15 cellular contexts compared by ENCODE assay signal in the genomic region with DNA sequence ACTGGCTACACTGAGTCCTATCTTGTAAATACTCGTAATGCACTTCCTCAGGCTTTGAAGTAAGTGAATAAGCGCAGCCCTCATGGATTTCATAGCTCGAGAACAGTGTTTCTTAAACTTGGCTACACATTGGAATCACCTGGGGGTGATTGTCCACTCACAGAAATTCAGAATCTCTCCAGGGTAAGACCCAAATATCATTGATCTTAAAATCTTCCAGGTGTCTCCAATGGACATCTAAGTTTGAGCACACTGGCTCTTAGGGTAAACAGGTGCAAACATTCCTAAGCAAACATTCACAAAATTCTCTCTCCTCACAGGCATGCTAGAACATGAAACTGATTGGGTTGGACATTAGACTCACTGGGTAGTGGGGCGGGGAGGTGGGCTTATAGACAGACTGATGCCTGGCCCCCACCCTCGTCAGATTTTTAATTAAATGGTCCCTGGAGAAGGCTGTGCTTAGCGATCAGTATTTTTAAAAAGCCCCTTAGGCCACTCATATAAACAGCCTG.
DNase-seq lines count a peak whose midpoint lies in the region; ATAC-seq and TF ChIP-seq lines count a peak whose summit lies in the region.
"Had no signal": no experiment of that assay in that cellular context is flagged by ENCODE, and none has a peak within 500 bp of the region (broad histone marks: within the 10 kb centered on the region; RNA-seq: fewer than 3 reads in every experiment).

No MANE protein-coding gene starts in this region.

- no peaks in the 10 kb centered on the region for H3K9me1 ChIP-seq in IMR-90 (ENCODE audit: insufficient read depth, low read length)

- TF ChIP-seq RAD21 in IMR-90 (IDR thresholded peaks at IDR 0.05; ENCODE audit: low read length) = no peak

- H3K27ac ChIP-seq in IMR-90 (ENCODE audit: insufficient read depth, low read length) (no peak overlapping the region), VCaP (peak overlapping the region; percentile 94), epithelial cell of prostate (peak overlapping the region; percentile 95), trophoblast cell (ENCODE audit: low read depth, low read length) (no peak overlapping the region)
- H3K27ac ChIP-seq: BLaER1 treated with 17β-estradiol and CSF1 and Interleukin-3, amounts not matched to agents 10 nM and 100 nM had no signal

- no peak for DNase-seq in IMR-90
- DNase-seq in epithelial cell of prostate (ENCODE audit: low read depth, low spot score) = no peak
- DNase-seq in trophoblast cell = peak in 1 of 2 donors; percentile 12
- no peak for DNase-seq in activated naive CD4-positive, alpha-beta T cell (lab: John Stamatoyannopoulos, UW)
- DNase-seq in NCI-H2171 (lab: John Stamatoyannopoulos, UW) = no peak
- DNase-seq in kidney tubule cell (ENCODE audit: low spot score) = no peak
- DNase-seq: 8988T; Calu3; CD4-positive, alpha-beta T cell; DMS 273 treated with DMSO at 0.1 percent for 48 hours; HCEC 1CT; HFFc6 had no signal

- POLR2A ChIA-PET in IMR-90 (lab: Charles Lee; ENCODE audit: unreplicated experiment) = no interaction called here

- H2BK15ac ChIP-seq in IMR-90 (ENCODE audit: low read depth, low read length) = peak overlapping the region; percentile 55; the same call in 1 of the 3 replicates

- ATAC-seq in IMR-90 (ENCODE audit: low read depth) (no peak), GM21390 (IDR thresholded peaks at IDR 0.05; ENCODE audit: unreplicated experiment) (no peak)

- H3K14ac ChIP-seq in IMR-90 (replicated peaks; ENCODE audit: low read depth, low read length) (no peak overlapping the region), trophoblast cell (ENCODE audit: low read length) (no peak overlapping the region)

- BruUV-seq in IMR-90 (replicated peaks; lab: Mats Ljungman, UMichigan) = no TSS peak

- no peaks in the 10 kb centered on the region for H3K27me3 ChIP-seq in IMR-90 (ENCODE audit: control insufficient read depth, insufficient read depth, low read length)
- no peaks in the 10 kb centered on the region for H3K27me3 ChIP-seq in trophoblast cell (ENCODE audit: insufficient read depth, low read length)
- H3K27me3 ChIP-seq: BLaER1 treated with 17β-estradiol and CSF1 and Interleukin-3, amounts not matched to agents 10 nM and 100 nM had no signal

- H2AFZ ChIP-seq in IMR-90 (replicated peaks; ENCODE audit: low read length, poor library complexity) = no peak overlapping the region
- H2AFZ ChIP-seq in trophoblast cell (ENCODE audit: insufficient read depth, low read length, poor library complexity) = no peak overlapping the region

- in situ Hi-C loops in IMR-90 (cut with MboI; ENCODE audit: low sequenced_read_pairs) = no loop called here

- H3K4me2 ChIP-seq in IMR-90 (ENCODE audit: low read depth, low read length) = no peak overlapping the region
- no peak overlapping the region for H3K4me2 ChIP-seq in trophoblast cell (ENCODE audit: low read length)

- no CpG with 5 or more reads among the region's 6 CpGs for WGBS in IMR-90 (ENCODE audit: extremely low coverage in 2 of 2, insufficient read length in 1 of 2), 2 experiments
- no CpG with 5 or more reads among the region's 6 CpGs for WGBS in trophoblast cell (ENCODE audit: extremely low coverage, insufficient coverage, insufficient read length)

- H3K18ac ChIP-seq in IMR-90 (ENCODE audit: low read depth, low read length) = peak overlapping the region; percentile 40; the same call in 1 of the 2 replicates
- H3K18ac ChIP-seq in trophoblast cell (ENCODE audit: low read length) = no peak overlapping the region

- TF ChIP-seq POLR2A in IMR-90 (IDR thresholded peaks at IDR 0.05; ENCODE audit: low read depth, low read length) = no peak

- H3K9me3 ChIP-seq in IMR-90 (ENCODE audit: control insufficient read depth, insufficient read depth, low read length) = no peaks in the 10 kb centered on the region
- no peaks in the 10 kb centered on the region for H3K9me3 ChIP-seq in trophoblast cell (ENCODE audit: insufficient read depth, low read depth, low read length)

- peaks cover 6% of the 10 kb centered on the region for H3K4me1 ChIP-seq in IMR-90 (ENCODE audit: control insufficient read depth, insufficient read depth, low read length)
- H3K4me1 ChIP-seq in trophoblast cell (ENCODE audit: control insufficient read depth in 1 of 2, insufficient read depth in 2 of 2, low read length in 2 of 2) = peaks cover 2 to 6% of the 10 kb centered on the region in 2 experiments

- H2BK120ac ChIP-seq in IMR-90 (ENCODE audit: low read depth, low read length) (peak overlapping the region; percentile 4; the same call in 1 of the 2 replicates), trophoblast cell (ENCODE audit: insufficient read depth, low read length, poor library complexity) (no peak overlapping the region)

- H2BK5ac ChIP-seq in IMR-90 (ENCODE audit: low read depth, low read length, poor library complexity, severe bottlenecking) = no peak overlapping the region
- H2BK5ac ChIP-seq in trophoblast cell (ENCODE audit: low read depth, low read length, poor library complexity) = no peak overlapping the region

- no peak overlapping the region for H2BK12ac ChIP-seq in trophoblast cell (ENCODE audit: low read length)

- H4K20me1 ChIP-seq in IMR-90 (ENCODE audit: insufficient read depth, low read length) = no peaks in the 10 kb centered on the region
- H4K20me1 ChIP-seq: BLaER1 treated with 17β-estradiol and CSF1 and Interleukin-3, amounts not matched to agents 10 nM and 100 nM had no signal

- no peaks in the 10 kb centered on the region for H3K36me3 ChIP-seq in IMR-90 (ENCODE audit: control insufficient read depth, insufficient read depth, low read length)
- no peaks in the 10 kb centered on the region for H3K36me3 ChIP-seq in trophoblast cell (ENCODE audit: control insufficient read depth in 1 of 2, insufficient read depth in 2 of 2, low read length in 2 of 2)
- H3K36me3 ChIP-seq: BLaER1 treated with 17β-estradiol and CSF1 and Interleukin-3, amounts not matched to agents 10 nM and 100 nM had no signal

- H3K23ac ChIP-seq in IMR-90 (ENCODE audit: low read depth, low read length) (no peak overlapping the region), trophoblast cell (ENCODE audit: low read length) (no peak overlapping the region)

- H3K79me1 ChIP-seq in IMR-90 (ENCODE audit: low read depth in 1 of 2, low read length in 2 of 2) = no peaks in the 10 kb centered on the region
- peaks cover 4% of the 10 kb centered on the region for H3K79me1 ChIP-seq in trophoblast cell (ENCODE audit: low read length)

- 0 out of 2 replicates have a peak overlapping the region, but pooled peaks have one; percentile 25 for H4K5ac ChIP-seq in IMR-90 (ENCODE audit: low read depth, low read length)

- no peaks in the 10 kb centered on the region for H3K79me2 ChIP-seq in trophoblast cell (ENCODE audit: control insufficient read depth, insufficient read depth, low read length, poor library complexity)

- H4K12ac ChIP-seq in trophoblast cell (ENCODE audit: low read depth, low read length) = no peak overlapping the region

- no peak overlapping the region for H3K56ac ChIP-seq in IMR-90 (ENCODE audit: extremely low read depth, insufficient read depth, low read length)

- peak overlapping the region; percentile 63 for H2BK20ac ChIP-seq in IMR-90 (ENCODE audit: low read depth, low read length)

- CTCF ChIA-PET in IMR-90 (lab: Yijun Ruan, JAX) = interaction anchor here (0.6 kb wide), 1 partner anchor 419 kb away, joined by 3 read pairs; no protein-coding TSS in a partner anchor

- no peak overlapping the region for H2AK9ac ChIP-seq in IMR-90 (replicated peaks; ENCODE audit: low read depth, low read length, poor library complexity)

- intact Hi-C loops in IMR-90 (cut with micrococcal nuclease) = loop anchor here (5.0 to 10.0 kb wide), 2 partner anchors 120 to 348 kb away; no protein-coding TSS in a partner anchor

- dilution Hi-C loops in IMR-90 (cut with HindIII; ENCODE audit: low sequenced_read_pairs, unreplicated experiment) = no loop called here

- H4K8ac ChIP-seq in IMR-90 (ENCODE audit: low read depth in 2 of 2, low read length in 2 of 2) = no peak overlapping the region
- H4K8ac ChIP-seq in trophoblast cell (ENCODE audit: low read depth, low read length) = peak overlapping the region; percentile 40

- peak overlapping the region; percentile 55; the same call in 1 of the 2 replicates for H4K91ac ChIP-seq in IMR-90 (ENCODE audit: insufficient read depth, low read depth, low read length)
- no peak overlapping the region for H4K91ac ChIP-seq in trophoblast cell (ENCODE audit: low read depth, low read length)

- TF ChIP-seq CTCF in IMR-90 (conservative IDR thresholded peaks at IDR 0.05; ENCODE audit: low read depth, low read length) (no peak), VCaP (conservative IDR thresholded peaks at IDR 0.05) (no peak)

- H3K9ac ChIP-seq in IMR-90 (ENCODE audit: low read depth, low read length) (no peak overlapping the region), trophoblast cell (ENCODE audit: low read length) (no peak overlapping the region)
- H3K9ac ChIP-seq: BLaER1 treated with 17β-estradiol and CSF1 and Interleukin-3, amounts not matched to agents 10 nM and 100 nM had no signal

- H2AK5ac ChIP-seq in IMR-90 (ENCODE audit: low read depth, low read length) (0 out of 2 replicates have a peak overlapping the region, but pooled peaks have one; percentile 32), trophoblast cell (ENCODE audit: low read length) (no peak overlapping the region)

- H3K4ac ChIP-seq in IMR-90 (ENCODE audit: low read depth, low read length) = no peak overlapping the region
- no peak overlapping the region for H3K4ac ChIP-seq in trophoblast cell (ENCODE audit: low read depth, low read length)

- H3K4me3 ChIP-seq in IMR-90 (ENCODE audit: insufficient read depth, low read depth, low read length) = no peak overlapping the region
- no peak overlapping the region for H3K4me3 ChIP-seq in trophoblast cell (ENCODE audit: low read depth, low read length)
- H3K4me3 ChIP-seq: BLaER1 treated with 17β-estradiol and CSF1 and Interleukin-3, amounts not matched to agents 10 nM and 100 nM had no signal

TF ChIP-seq in IMR-90, 13 proteins besides CTCF, POLR2A, EP300 and RAD21 (continues in another document):
- TF ChIP-seq, protein P1, sequence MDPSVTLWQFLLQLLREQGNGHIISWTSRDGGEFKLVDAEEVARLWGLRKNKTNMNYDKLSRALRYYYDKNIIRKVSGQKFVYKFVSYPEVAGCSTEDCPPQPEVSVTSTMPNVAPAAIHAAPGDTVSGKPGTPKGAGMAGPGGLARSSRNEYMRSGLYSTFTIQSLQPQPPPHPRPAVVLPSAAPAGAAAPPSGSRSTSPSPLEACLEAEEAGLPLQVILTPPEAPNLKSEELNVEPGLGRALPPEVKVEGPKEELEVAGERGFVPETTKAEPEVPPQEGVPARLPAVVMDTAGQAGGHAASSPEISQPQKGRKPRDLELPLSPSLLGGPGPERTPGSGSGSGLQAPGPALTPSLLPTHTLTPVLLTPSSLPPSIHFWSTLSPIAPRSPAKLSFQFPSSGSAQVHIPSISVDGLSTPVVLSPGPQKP (IDR thresholded peaks at IDR 0.05; ENCODE audit: borderline replicate concordance, low read depth, low read length) = no peak
- TF ChIP-seq RFX5 (IDR thresholded peaks at IDR 0.05; ENCODE audit: low read depth, low read length) (no peak), NFE2L2 (IDR thresholded peaks at IDR 0.05; ENCODE audit: low read depth, low read length) (no peak), SMC3 (IDR thresholded peaks at IDR 0.05; ENCODE audit: low read depth, low read length) (no peak), CHD1 (IDR thresholded peaks at IDR 0.05; ENCODE audit: low read depth, low read length) (no peak), FOS (IDR thresholded peaks at IDR 0.05; ENCODE audit: low read depth, low read length) (no peak)

Comparison
In these comparisons a context has a peak if more than half of its experiments do, and no peak if none do; other contexts are left out.
1. H3K27ac ChIP-seq: peak in VCaP (single experiment) and epithelial cell of prostate (single experiment); none in IMR-90 (single experiment) and trophoblast cell (single experiment).